In the genomic region with DNA sequence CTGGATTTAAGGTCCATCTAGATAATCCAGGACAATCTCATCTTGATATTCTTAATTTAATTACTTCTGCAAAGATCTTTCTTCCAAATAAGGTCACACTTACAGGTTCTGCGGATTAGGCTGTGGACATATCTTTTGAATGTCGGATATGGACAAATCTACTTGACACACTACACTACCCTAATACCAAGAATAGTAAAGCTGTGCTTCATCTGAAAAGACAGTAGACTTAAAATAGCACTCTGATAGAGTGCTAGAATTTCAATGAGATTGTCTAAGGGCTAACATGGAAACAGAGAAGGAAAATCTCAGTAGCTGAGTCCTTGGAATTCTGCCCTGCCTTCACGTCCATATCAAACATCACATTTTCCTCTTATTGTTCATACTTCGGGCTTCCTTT, we compare ENCODE assay signal across 30 cellular contexts.
"Had no signal": no experiment of that assay in that cellular context is flagged by ENCODE, and none has a peak within 500 bp of the region (broad histone marks: within the 10 kb centered on the region; RNA-seq: fewer than 3 reads in every experiment).

No MANE protein-coding gene starts in this region.

- H3K27me3 ChIP-seq: brain microvascular endothelial cell, colonic mucosa had no signal

- H3K36me3 ChIP-seq: brain microvascular endothelial cell, colonic mucosa, WERI-Rb-1 had no signal

- ATAC-seq: activated CD4-positive, CD25-positive, alpha-beta regulatory T cell treated with anti-CD3 and anti-CD28 coated beads, Interleukin-2, amount 50 U/mL, for 24 hours; activated CD8-positive, alpha-beta T cell treated with anti-CD3 and anti-CD28 coated beads for 36 hours; activated T-cell treated with anti-CD3 and anti-CD28 coated beads, Interleukin-2, amount 50 U/mL, for 4 hours; activated T-helper 17 cell treated with anti-CD3 and anti-CD28 coated beads, Interleukin-2, amount 50 U/mL, for 72 hours; esophagus mucosa; T-helper 17 cell had no signal

- H3K4me3 ChIP-seq: colonic mucosa had no signal

- FAIRE-seq: astrocyte, bronchial epithelial cell, endometrium, frontal cortex had no signal

- DNase-seq: activated B cell treated with CpG ODN at 0.5 μM for 24 hours; activated CD4-positive, alpha-beta T cell treated with anti-CD3 and anti-CD28 coated beads for 48 hours; activated CD4-positive, alpha-beta T cell treated with anti-CD3 and anti-CD28 coated beads, Interleukin-2, amount 50 U/mL, for 1 hour; activated CD4-positive, alpha-beta T cell treated with anti-CD3 and anti-CD28 coated beads, Interleukin-2, amount 50 U/mL, for 48 hours; activated CD8-positive, alpha-beta memory T cell treated with anti-CD3 and anti-CD28 coated beads for 24 hours; activated CD8-positive, alpha-beta T cell treated with anti-CD3 and anti-CD28 coated beads for 36 hours; activated effector memory CD4-positive, alpha-beta T cell treated with Interleukin-2 at 50 U/mL for 16 hours; activated gamma-delta T cell treated with Interleukin-2 at 50 U/mL for 16 hours; activated naive CD4-positive, alpha-beta T cell treated with anti-CD3 and anti-CD28 coated beads, Interleukin-2, amount 50 U/mL, for 16 hours; activated naive CD4-positive, alpha-beta T cell treated with Interleukin-2 at 50 U/mL for 16 hours; activated T-cell treated with anti-CD3 and anti-CD28 coated beads, Interleukin-2, amount 50 U/mL, for 4 hours; amniotic stem cell; anterior cingulate cortex; brain microvascular endothelial cell; central memory CD4-positive, alpha-beta T cell; cerebellar nuclear complex; colonic mucosa; effector CD8-positive, alpha-beta T cell; foreskin fibroblast; T-helper 1 cell; T-helper 17 cell; T1000; WERI-Rb-1 had no signal

- H3K27ac ChIP-seq: brain microvascular endothelial cell, colonic mucosa, WERI-Rb-1 had no signal

- H3K9me3 ChIP-seq: colonic mucosa had no signal

- H3K4me1 ChIP-seq: colonic mucosa had no signal
